ENCODE assay signal across 8 cellular contexts in the genomic region with DNA sequence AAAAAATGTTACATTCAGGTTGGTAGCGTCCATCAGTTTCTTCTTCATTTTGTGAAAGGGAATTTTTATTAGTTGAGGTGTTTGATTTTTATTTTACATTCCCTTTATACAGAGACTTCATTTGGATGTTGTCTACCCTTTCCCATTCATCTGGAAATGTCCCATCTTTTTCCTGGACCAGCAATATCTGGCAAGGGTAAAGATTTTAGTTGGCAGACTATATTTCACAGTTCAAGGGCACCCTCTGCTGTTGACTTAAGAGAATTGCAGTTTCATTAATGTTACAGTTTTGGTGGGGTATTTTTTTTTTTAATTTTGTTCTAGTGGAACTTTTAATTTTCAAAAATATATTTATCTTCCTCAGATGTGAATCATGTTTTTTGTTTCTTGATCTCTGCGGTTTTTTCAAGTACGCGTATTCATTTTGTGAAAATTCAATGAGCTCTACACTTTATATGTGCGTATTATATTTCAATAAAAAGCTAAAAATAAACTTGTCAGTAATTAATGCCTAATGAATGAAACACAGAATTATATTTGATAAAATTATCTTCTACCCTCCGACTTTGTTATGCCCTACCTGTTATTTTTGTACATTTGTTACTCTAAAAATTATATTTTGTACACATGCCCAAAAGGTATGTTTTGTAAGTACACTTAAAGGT.
DNase-seq lines count a peak whose midpoint lies in the region; ATAC-seq and TF ChIP-seq lines count a peak whose summit lies in the region.

No MANE protein-coding gene starts in this region.

- H3K36me3 ChIP-seq in left ventricle myocardium inferior, result no peaks in the 10 kb centered on the region
- H3K36me3 ChIP-seq in breast epithelium, result no peaks in the 10 kb centered on the region
- H3K36me3 ChIP-seq in lung (ENCODE audit: control insufficient read depth in 2 of 2, insufficient read depth in 2 of 2, low read length in 2 of 2), result no peaks in the 10 kb centered on the region

- H3K27ac ChIP-seq in left ventricle myocardium inferior (replicated peaks) (no peak overlapping the region), right cardiac atrium (ENCODE audit: low read length) (no peak overlapping the region), breast epithelium (no peak overlapping the region), lung (ENCODE audit: low read depth in 1 of 2, low read length in 1 of 2) (no peak overlapping the region)

- 31% methylated on average over 6 of the region's 6 CpGs for WGBS in right cardiac atrium
- 44 to 52% methylated on average over 6 of the region's 6 CpGs for WGBS in lung, 2 donors

- intact Hi-C loops in left ventricle myocardium inferior (cut with micrococcal nuclease), result no loop called here
- intact Hi-C loops in right cardiac atrium (cut with DNase I), result no loop called here
- intact Hi-C loops in breast epithelium (cut with DNase I; ENCODE audit: low total_unique reads), result no loop called here

- peaks cover 14% of the 10 kb centered on the region for H3K9me3 ChIP-seq in left ventricle myocardium inferior (replicated peaks)
- H3K9me3 ChIP-seq in right cardiac atrium (ENCODE audit: control insufficient read depth, low read length), result no peaks in the 10 kb centered on the region
- peaks cover 0 to 15% of the 10 kb centered on the region in 2 donors for H3K9me3 ChIP-seq in breast epithelium
- peaks cover 0 to 6% of the 10 kb centered on the region in 2 donors for H3K9me3 ChIP-seq in lung (ENCODE audit: control insufficient read depth in 2 of 2, insufficient read depth in 1 of 2, low read length in 1 of 2)

- no peak overlapping the region for H3K4me3 Mint-ChIP-seq in stimulated activated memory B cell treated with anti-CD40 and anti-IgM and Interleukin-4, amounts not matched to agents 10 μg/mL and 1 μg/mL and 100 μg/mL, for 72 hours

- no peak for DNase-seq in left ventricle myocardium inferior
- no peak for DNase-seq in right cardiac atrium
- DNase-seq in NCI-H2196 treated with DMSO at 0.1 percent for 48 hours (lab: John Stamatoyannopoulos, UW; ENCODE audit: unreplicated experiment), result peak; percentile 20
- no peak for DNase-seq in breast epithelium (ENCODE audit: low spot score in 2 of 2)
- no peak for DNase-seq in lung (ENCODE audit: low spot score)
- DNase-seq in activated effector memory CD4-positive, alpha-beta T cell treated with anti-CD3 and anti-CD28 coated beads, Interleukin-2, amount 50 U/mL, for 16 hours, result no peak

- ATAC-seq in right cardiac atrium (no peak), lung (ENCODE audit: insufficient read depth, low FRiP score) (no peak), GM18868 (IDR thresholded peaks at IDR 0.05; ENCODE audit: unreplicated experiment) (no peak)
- no peak for ATAC-seq in stimulated activated memory B cell treated with anti-CD40 and anti-IgM and Interleukin-4, amounts not matched to agents 10 μg/mL and 1 μg/mL and 100 μg/mL, for 72 hours

- no peak overlapping the region for H3K4me3 ChIP-seq in left ventricle myocardium inferior
- no peak overlapping the region for H3K4me3 ChIP-seq in right cardiac atrium (ENCODE audit: low read length)
- no peak overlapping the region for H3K4me3 ChIP-seq in breast epithelium
- H3K4me3 ChIP-seq in lung, result no peak overlapping the region

- no peak overlapping the region for H3K27ac Mint-ChIP-seq in stimulated activated memory B cell treated with anti-CD40 and anti-IgM and Interleukin-4, amounts not matched to agents 10 μg/mL and 1 μg/mL and 100 μg/mL, for 72 hours

- TF ChIP-seq CTCF in left ventricle myocardium inferior (IDR thresholded peaks at IDR 0.05; ENCODE audit: borderline replicate concordance) (peak; percentile 81), breast epithelium (IDR thresholded peaks at IDR 0.05) (peak; percentile 54 to 60 (median 59)), lung (IDR thresholded peaks at IDR 0.05; ENCODE audit: control extremely low read depth, extremely low read depth) (peak; percentile 54)

- H3K4me1 ChIP-seq in left ventricle myocardium inferior, result no peaks in the 10 kb centered on the region
- no peaks in the 10 kb centered on the region for H3K4me1 ChIP-seq in right cardiac atrium (ENCODE audit: control insufficient read depth, insufficient read depth, low read length)
- H3K4me1 ChIP-seq in breast epithelium, result no peaks in the 10 kb centered on the region
- peaks cover 0 to 5% of the 10 kb centered on the region in 2 donors for H3K4me1 ChIP-seq in lung (ENCODE audit: control insufficient read depth in 2 of 2, insufficient read depth in 2 of 2, low read length in 2 of 2)

- peaks cover 7% of the 10 kb centered on the region for H3K36me3 Mint-ChIP-seq in stimulated activated memory B cell treated with anti-CD40 and anti-IgM and Interleukin-4, amounts not matched to agents 10 μg/mL and 1 μg/mL and 100 μg/mL, for 72 hours

- TF ChIP-seq POLR2A in breast epithelium (IDR thresholded peaks at IDR 0.05), result no peak

- H3K9me3 Mint-ChIP-seq in stimulated activated memory B cell treated with anti-CD40 and anti-IgM and Interleukin-4, amounts not matched to agents 10 μg/mL and 1 μg/mL and 100 μg/mL, for 72 hours, result peaks cover 13% of the 10 kb centered on the region

- peaks cover 32% of the 10 kb centered on the region for H3K27me3 Mint-ChIP-seq in stimulated activated memory B cell treated with anti-CD40 and anti-IgM and Interleukin-4, amounts not matched to agents 10 μg/mL and 1 μg/mL and 100 μg/mL, for 72 hours

- no peaks in the 10 kb centered on the region for H3K27me3 ChIP-seq in left ventricle myocardium inferior (ENCODE audit: low read depth)
- no peaks in the 10 kb centered on the region for H3K27me3 ChIP-seq in right cardiac atrium (ENCODE audit: control insufficient read depth, insufficient read depth)
- no peaks in the 10 kb centered on the region for H3K27me3 ChIP-seq in breast epithelium
- H3K27me3 ChIP-seq in lung (ENCODE audit: control insufficient read depth, insufficient read depth), result no peaks in the 10 kb centered on the region

- H3K4me1 Mint-ChIP-seq in stimulated activated memory B cell treated with anti-CD40 and anti-IgM and Interleukin-4, amounts not matched to agents 10 μg/mL and 1 μg/mL and 100 μg/mL, for 72 hours, result no peaks in the 10 kb centered on the region
